In the genomic region with DNA sequence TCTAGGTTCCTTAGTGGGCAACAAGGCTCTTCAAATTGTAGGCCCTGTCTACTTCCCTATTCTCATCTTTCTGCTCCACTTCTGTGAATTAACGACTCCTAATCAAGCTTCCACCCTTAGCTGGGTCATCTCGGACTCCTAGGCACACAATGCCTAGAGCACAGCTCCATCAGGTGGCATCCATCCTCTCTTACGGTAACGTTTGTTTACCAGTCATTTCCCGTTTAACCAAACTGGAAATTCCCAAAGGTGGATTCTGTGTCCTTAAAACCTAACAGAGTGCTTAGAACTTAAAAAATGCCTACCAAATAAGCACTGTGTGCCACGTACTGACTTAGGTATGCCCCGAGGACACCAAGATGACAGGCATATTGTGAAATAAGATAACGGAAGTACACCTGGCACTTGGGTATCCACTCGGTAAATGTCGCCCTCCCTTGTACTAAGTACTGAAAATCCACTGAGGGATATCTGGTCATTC, we compare ENCODE assay signal across 8 cellular contexts. TPM values are rescaled to one million over a fixed set of nuclear protein-coding genes. Genes with fewer than 3 reads are reported as not detected.
DNase-seq lines count a peak whose midpoint lies in the region; ATAC-seq and TF ChIP-seq lines count a peak whose summit lies in the region.

No MANE protein-coding gene starts in this region.

- peaks cover 9% of the 10 kb centered on the region for H3K36me3 Mint-ChIP-seq in activated naive CD4-positive, alpha-beta T cell treated with anti-CD3 and anti-CD28 coated beads, Interleukin-2, amount 10 ng/mL, durations not matched to agents 7 days and 5 days

- CTCF ChIA-PET in activated naive CD4-positive, alpha-beta T cell treated with anti-CD3 and anti-CD28 coated beads, Interleukin-2, amount 10 ng/mL, durations not matched to agents 7 days and 5 days (lab: Charles Lee) = interaction anchor here (0.7 to 2.1 kb wide), 4 partner anchors 9 to 281 kb away, joined by 3 to 5 read pairs (median 3); no protein-coding TSS in a partner anchor

- peaks cover 54% of the 10 kb centered on the region for H3K4me1 ChIP-seq in mononuclear cell (ENCODE audit: insufficient read depth, low read length)

- H3K4me3 ChIP-seq in cardiac fibroblast (replicated peaks in 1 of 2; ENCODE audit: low read depth in 2 of 2, low read length in 2 of 2) (peak overlapping the region; percentile 69 to 80), mononuclear cell (ENCODE audit: low read length) (peak overlapping the region; percentile 86)

- H3K27me3 ChIP-seq in mononuclear cell (ENCODE audit: insufficient read depth, low read length) = no peaks in the 10 kb centered on the region

- no peak for TF ChIP-seq CTCF in cardiac fibroblast (IDR thresholded peaks at IDR 0.05; ENCODE audit: low read depth, low read length)

- peak overlapping the region; percentile 97 for H3K4me3 Mint-ChIP-seq in activated naive CD4-positive, alpha-beta T cell treated with anti-CD3 and anti-CD28 coated beads, Interleukin-2, amount 10 ng/mL, durations not matched to agents 7 days and 5 days

- DNase-seq in activated naive CD4-positive, alpha-beta T cell treated with anti-CD3 and anti-CD28 coated beads, Interleukin-2, amount 10 ng/mL, durations not matched to agents 7 days and 5 days = no peak
- no peak for DNase-seq in activated naive CD4-positive, alpha-beta T cell treated with Interleukin-2 at 50 U/mL for 16 hours
- DNase-seq in NOMO-1 treated with dmso at 0.1 percent for 144 hours (lab: John Stamatoyannopoulos, UW; ENCODE audit: unreplicated experiment) (peak; percentile 20), cardiac fibroblast (ENCODE audit: low read depth in 2 of 2) (peak in 1 of 2 donors; percentile 56), HuH-7 (ENCODE audit: low spot score) (no peak)

- H3K9me3 Mint-ChIP-seq in activated naive CD4-positive, alpha-beta T cell treated with anti-CD3 and anti-CD28 coated beads, Interleukin-2, amount 10 ng/mL, durations not matched to agents 7 days and 5 days = no peaks in the 10 kb centered on the region

- peaks cover 42% of the 10 kb centered on the region for H3K4me1 Mint-ChIP-seq in activated naive CD4-positive, alpha-beta T cell treated with anti-CD3 and anti-CD28 coated beads, Interleukin-2, amount 10 ng/mL, durations not matched to agents 7 days and 5 days

- peaks cover under 1% of the 10 kb centered on the region for H3K27me3 Mint-ChIP-seq in activated naive CD4-positive, alpha-beta T cell treated with anti-CD3 and anti-CD28 coated beads, Interleukin-2, amount 10 ng/mL, durations not matched to agents 7 days and 5 days

- peak overlapping the region; percentile 97 for H3K27ac Mint-ChIP-seq in activated naive CD4-positive, alpha-beta T cell treated with anti-CD3 and anti-CD28 coated beads, Interleukin-2, amount 10 ng/mL, durations not matched to agents 7 days and 5 days

- ATAC-seq in HG03442 (IDR thresholded peaks at IDR 0.05; ENCODE audit: unreplicated experiment) (no peak), HG03139 (IDR thresholded peaks at IDR 0.05; ENCODE audit: unreplicated experiment) (no peak)

- no peaks in the 10 kb centered on the region for H3K9me3 ChIP-seq in mononuclear cell (ENCODE audit: low read depth, low read length)

RNA-seq across cellular contexts. Expression of a gene that starts 1.5 kb away (rescaled TPM):
- 34.1 TPM for total RNA-seq in mononuclear cell
